In the genomic region with DNA sequence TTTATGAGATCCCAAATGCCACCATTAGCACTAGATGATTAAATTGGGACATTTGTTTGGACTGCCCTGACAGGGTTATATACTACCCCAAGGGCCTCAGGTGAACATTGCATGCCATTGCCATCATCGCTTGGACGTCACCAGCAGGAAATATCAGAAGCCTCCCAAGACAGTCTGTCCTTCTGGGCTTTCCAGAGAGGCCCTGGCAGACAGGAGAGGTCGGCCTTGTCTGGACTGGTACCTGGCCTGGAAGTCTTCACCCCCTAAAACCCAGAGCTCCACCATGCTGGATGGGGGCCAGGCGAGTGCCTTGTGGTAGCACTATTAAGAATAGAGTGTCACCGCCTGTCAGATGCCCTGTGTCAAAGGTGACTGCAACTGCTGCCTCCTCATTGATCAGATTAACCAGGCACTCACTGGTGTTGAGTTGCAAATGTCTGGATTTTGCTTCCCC, we compare ENCODE assay signal across 16 cellular contexts.
"Had no signal": no experiment of that assay in that cellular context is flagged by ENCODE, and none has a peak within 500 bp of the region (broad histone marks: within the 10 kb centered on the region; RNA-seq: fewer than 3 reads in every experiment).

No MANE protein-coding gene starts in this region.

- H3K4me1 Mint-ChIP-seq: endodermal cell had no signal

- H3K9me3 Mint-ChIP-seq: stimulated activated naive CD8-positive, alpha-beta T cell treated with anti-CD3 and anti-CD28 coated beads, Interleukin-15, Interleukin-2, amounts not matched to agents 100 ng/mL and 50 ng/mL, for 24 hours; T-helper 2 cell treated with Interferon-gamma antibody and Interleukin-4, amounts not matched to agents 5 μg/mL and 100 μg/mL, for 36 hours had no signal

- H3K36me3 ChIP-seq: left lung had no signal

- H3K27ac Mint-ChIP-seq: endodermal cell; naive thymus-derived CD8-positive, alpha-beta T cell; progenitor cell of endocrine pancreas; stimulated activated naive CD8-positive, alpha-beta T cell treated with anti-CD3 and anti-CD28 coated beads, Interleukin-15, Interleukin-2, amounts not matched to agents 100 ng/mL and 50 ng/mL, for 24 hours; T-helper 2 cell treated with Interferon-gamma antibody and Interleukin-4, amounts not matched to agents 5 μg/mL and 100 μg/mL, for 36 hours had no signal

- H3K4me3 Mint-ChIP-seq: endodermal cell; naive thymus-derived CD8-positive, alpha-beta T cell; stimulated activated naive CD8-positive, alpha-beta T cell treated with anti-CD3 and anti-CD28 coated beads, Interleukin-15, Interleukin-2, amounts not matched to agents 100 ng/mL and 50 ng/mL, for 24 hours; T-helper 2 cell treated with Interferon-gamma antibody and Interleukin-4, amounts not matched to agents 5 μg/mL and 100 μg/mL, for 36 hours had no signal

- DNase-seq: activated CD4-positive, alpha-beta T cell treated with anti-CD3 and anti-CD28 coated beads, Interleukin-2, amount 50 U/mL, for 1 hour; activated naive CD4-positive, alpha-beta T cell treated with Interleukin-2 at 50 U/mL for 16 hours; aorta; dermis blood vessel endothelial cell; endodermal cell; erythroblast; left lung; naive thymus-derived CD8-positive, alpha-beta T cell; nucleus accumbens; small intestine; SW 1271 had no signal

- H3K36me3 Mint-ChIP-seq: naive thymus-derived CD8-positive, alpha-beta T cell had no signal

- H3K9me3 ChIP-seq: left lung had no signal

- H3K27me3 Mint-ChIP-seq: progenitor cell of endocrine pancreas had no signal

- H3K27me3 ChIP-seq: left lung had no signal

- H3K4me3 ChIP-seq: left lung had no signal

- ATAC-seq: activated CD4-positive, CD25-positive, alpha-beta regulatory T cell treated with anti-CD3 and anti-CD28 coated beads, Interleukin-2, amount 50 U/mL, for 24 hours; left lung; naive thymus-derived CD8-positive, alpha-beta T cell; right cardiac atrium had no signal

- H3K27ac ChIP-seq: left lung had no signal
